ENCODE assay signal across 1 cellular context in the genomic region with DNA sequence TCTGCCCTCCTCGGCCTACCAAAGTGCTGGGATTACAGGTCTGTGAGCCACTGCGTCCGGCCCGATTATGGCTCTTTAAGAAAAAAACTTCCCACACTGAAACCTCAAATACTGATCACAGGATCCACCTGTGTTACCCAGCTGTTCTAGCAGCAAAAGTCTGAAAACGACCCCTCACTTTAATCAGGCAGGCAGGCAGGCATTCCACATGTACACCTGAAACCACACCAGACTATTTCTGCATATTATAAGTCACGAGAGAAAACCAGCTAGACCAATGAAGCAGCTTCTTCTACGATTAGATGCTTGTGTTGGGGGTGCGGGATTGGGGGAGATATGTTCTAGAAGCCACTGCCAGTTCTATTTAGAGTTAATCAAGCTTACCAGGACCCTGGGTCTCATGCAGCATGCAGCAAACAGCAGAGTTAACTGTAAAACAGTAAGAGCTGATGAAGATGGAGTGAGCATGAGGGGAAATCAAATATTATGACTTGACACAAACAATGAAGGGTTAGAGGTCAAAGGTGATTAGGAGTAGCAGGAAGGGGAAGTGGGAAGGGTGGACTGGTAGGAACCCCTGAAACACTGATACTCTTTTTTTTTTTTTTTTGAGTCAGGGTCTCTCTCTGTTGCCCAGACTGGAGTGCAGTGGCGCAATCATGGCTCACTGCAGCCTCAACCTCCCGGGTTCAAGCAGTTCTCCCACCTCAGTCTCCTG.
TF ChIP-seq lines count a peak whose summit lies in the region.

No MANE protein-coding gene starts in this region.

TF ChIP-seq in K562, 482 proteins besides CTCF, POLR2A, EP300 and RAD21:
- TF ChIP-seq, protein P1, sequence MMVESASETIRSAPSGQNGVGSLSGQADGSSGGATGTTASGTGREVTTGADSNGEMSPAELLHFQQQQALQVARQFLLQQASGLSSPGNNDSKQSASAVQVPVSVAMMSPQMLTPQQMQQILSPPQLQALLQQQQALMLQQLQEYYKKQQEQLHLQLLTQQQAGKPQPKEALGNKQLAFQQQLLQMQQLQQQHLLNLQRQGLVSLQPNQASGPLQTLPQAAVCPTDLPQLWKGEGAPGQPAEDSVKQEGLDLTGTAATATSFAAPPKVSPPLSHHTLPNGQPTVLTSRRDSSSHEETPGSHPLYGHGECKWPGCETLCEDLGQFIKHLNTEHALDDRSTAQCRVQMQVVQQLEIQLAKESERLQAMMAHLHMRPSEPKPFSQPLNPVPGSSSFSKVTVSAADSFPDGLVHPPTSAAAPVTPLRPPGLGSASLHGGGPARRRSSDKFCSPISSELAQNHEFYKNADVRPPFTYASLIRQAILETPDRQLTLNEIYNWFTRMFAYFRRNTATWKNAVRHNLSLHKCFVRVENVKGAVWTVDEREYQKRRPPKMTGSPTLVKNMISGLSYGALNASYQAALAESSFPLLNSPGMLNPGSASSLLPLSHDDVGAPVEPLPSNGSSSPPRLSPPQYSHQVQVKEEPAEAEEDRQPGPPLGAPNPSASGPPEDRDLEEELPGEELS (CRISPR knock-in tag; IDR thresholded peaks at IDR 0.05; ENCODE audit: borderline replicate concordance) = no peak
- TF ChIP-seq POLR2AphosphoS5 (IDR thresholded peaks at IDR 0.05; ENCODE audit: control insufficient read depth, insufficient read depth, low read depth, low read length) (no peak), ZNF263 (CRISPR knock-in tag; IDR thresholded peaks at IDR 0.05; ENCODE audit: borderline replicate concordance) (no peak), BCOR (IDR thresholded peaks at IDR 0.05) (no peak), FOXK1 (CRISPR knock-in tag; IDR thresholded peaks at IDR 0.05; ENCODE audit: borderline replicate concordance) (no peak), SAFB (IDR thresholded peaks at IDR 0.05; ENCODE audit: borderline replicate concordance, low read depth, low read length) (no peak), ZNF133 (CRISPR knock-in tag; IDR thresholded peaks at IDR 0.05) (no peak), NR2C1 (IDR thresholded peaks at IDR 0.05) (peak; percentile 37; the same call in 1 of the 2 replicates), NR2C1 (tag; IDR thresholded peaks at IDR 0.05) (peak; percentile 46), BHLHE40 (IDR thresholded peaks at IDR 0.05; ENCODE audit: low read length) (no peak), NR2C2 (CRISPR knock-in tag; IDR thresholded peaks at IDR 0.05) (no peak), NR2C2 (tag; IDR thresholded peaks at IDR 0.05) (0 out of 2 replicates have a peak, but pooled peaks have one; percentile 21), MTA3 (IDR thresholded peaks at IDR 0.05; ENCODE audit: borderline replicate concordance) (no peak), NR3C1 (CRISPR knock-in tag; IDR thresholded peaks at IDR 0.05) (no peak), SPI1 (IDR thresholded peaks at IDR 0.05; ENCODE audit: borderline replicate concordance, low read depth, low read length) (peak; percentile 7; the same call in 1 of the 2 replicates), ETS2 (tag; IDR thresholded peaks at IDR 0.05; ENCODE audit: borderline replicate concordance, poor library complexity, severe bottlenecking) (no peak), RBBP5 (IDR thresholded peaks at IDR 0.05; ENCODE audit: borderline replicate concordance, insufficient read depth, low read length, poor library complexity, severe bottlenecking) (no peak), TGIF2 (CRISPR knock-in tag; IDR thresholded peaks at IDR 0.05) (no peak), CAMTA2 (CRISPR knock-in tag; conservative IDR thresholded peaks at IDR 0.05) (no peak), PYGO2 (tag; IDR thresholded peaks at IDR 0.05) (no peak)
- TF ChIP-seq, protein P2, sequence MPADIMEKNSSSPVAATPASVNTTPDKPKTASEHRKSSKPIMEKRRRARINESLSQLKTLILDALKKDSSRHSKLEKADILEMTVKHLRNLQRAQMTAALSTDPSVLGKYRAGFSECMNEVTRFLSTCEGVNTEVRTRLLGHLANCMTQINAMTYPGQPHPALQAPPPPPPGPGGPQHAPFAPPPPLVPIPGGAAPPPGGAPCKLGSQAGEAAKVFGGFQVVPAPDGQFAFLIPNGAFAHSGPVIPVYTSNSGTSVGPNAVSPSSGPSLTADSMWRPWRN (IDR thresholded peaks at IDR 0.05; ENCODE audit: low read depth) = no peak
- TF ChIP-seq, protein P3, sequence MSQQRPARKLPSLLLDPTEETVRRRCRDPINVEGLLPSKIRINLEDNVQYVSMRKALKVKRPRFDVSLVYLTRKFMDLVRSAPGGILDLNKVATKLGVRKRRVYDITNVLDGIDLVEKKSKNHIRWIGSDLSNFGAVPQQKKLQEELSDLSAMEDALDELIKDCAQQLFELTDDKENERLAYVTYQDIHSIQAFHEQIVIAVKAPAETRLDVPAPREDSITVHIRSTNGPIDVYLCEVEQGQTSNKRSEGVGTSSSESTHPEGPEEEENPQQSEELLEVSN (IDR thresholded peaks at IDR 0.05; ENCODE audit: borderline replicate concordance in 1 of 2, extremely low read depth in 1 of 2, insufficient read depth in 1 of 2, insufficient read length in 1 of 2, low read depth in 1 of 2, low read length in 1 of 2, poor library complexity in 1 of 2, severe bottlenecking in 1 of 2) = no peak
